ENCODE assay signal across 23 cellular contexts in the genomic region with DNA sequence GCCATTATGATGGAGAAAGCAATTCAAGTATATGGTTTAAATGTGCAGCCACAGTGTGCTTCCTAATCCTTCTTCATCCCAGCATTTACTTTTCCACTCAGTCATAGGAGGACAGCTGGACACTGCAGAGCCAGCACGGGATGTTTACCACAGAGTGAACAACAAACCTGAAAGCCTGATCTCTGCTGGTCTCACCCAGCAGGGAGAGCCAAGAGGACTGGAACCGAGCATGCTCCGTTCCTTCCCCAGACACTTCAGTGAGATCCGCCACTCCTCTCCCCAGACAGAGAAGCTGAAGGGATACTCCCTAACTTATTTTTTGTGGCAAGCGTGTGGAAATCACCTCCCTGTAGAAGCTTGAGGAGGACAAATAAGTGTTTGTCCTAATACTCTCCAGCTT.
"Had no signal": no experiment of that assay in that cellular context is flagged by ENCODE, and none has a peak within 500 bp of the region (broad histone marks: within the 10 kb centered on the region; RNA-seq: fewer than 3 reads in every experiment).

No MANE protein-coding gene starts in this region.

- DNase-seq: activated CD4-positive, alpha-beta T cell treated with anti-CD3 and anti-CD28 coated beads, Interleukin-2, amount 10 ng/mL, durations not matched to agents 24 days and 14 days; activated CD4-positive, CD25-positive, alpha-beta regulatory T cell; activated CD8-positive, alpha-beta T cell treated with anti-CD3 and anti-CD28 coated beads for 36 hours; activated naive CD4-positive, alpha-beta T cell treated with anti-CD3 and anti-CD28 coated beads, Interleukin-2, amount 10 ng/mL, durations not matched to agents 7 days and 5 days; activated naive CD8-positive, alpha-beta T cell treated with anti-CD3 and anti-CD28 coated beads, Interleukin-2, amount 50 U/mL, for 24 hours; activated T-cell treated with anti-CD3 and anti-CD28 coated beads, Interleukin-2, amount 50 U/mL, for 1 hour; anterior cingulate cortex; caudate nucleus; effector memory CD8-positive, alpha-beta T cell; hypothalamus; lower lobe of right lung; natural killer cell; occipital lobe; right cardiac atrium; stimulated activated CD4-positive, alpha-beta T cell treated with anti-CD3 and anti-CD28 coated beads, Interleukin-4, amount 100 ng/mL, for 1 hour; stimulated activated naive CD8-positive, alpha-beta T cell treated with anti-CD3 and anti-CD28 coated beads, Interleukin-15, amount 100 ng/mL, for 72 hours; transverse colon; uterus had no signal

- H3K27ac ChIP-seq: epithelial cell of prostate, lower lobe of right lung, prostate gland, suprapubic skin, transverse colon, uterus had no signal

- H3K4me3 Mint-ChIP-seq: activated CD4-positive, alpha-beta T cell treated with anti-CD3 and anti-CD28 coated beads, Interleukin-2, amount 10 ng/mL, durations not matched to agents 24 days and 14 days; activated CD8-positive, alpha-beta T cell treated with anti-CD3 and anti-CD28 coated beads for 36 hours; activated naive CD4-positive, alpha-beta T cell treated with anti-CD3 and anti-CD28 coated beads, Interleukin-2, amount 10 ng/mL, durations not matched to agents 7 days and 5 days; activated naive CD8-positive, alpha-beta T cell treated with anti-CD3 and anti-CD28 coated beads, Interleukin-2, amount 50 U/mL, for 24 hours; brain; effector memory CD8-positive, alpha-beta T cell; natural killer cell; stimulated activated naive CD8-positive, alpha-beta T cell treated with anti-CD3 and anti-CD28 coated beads, Interleukin-15, amount 100 ng/mL, for 72 hours had no signal

- H3K9me3 ChIP-seq: prostate gland, uterus had no signal

- H3K27me3 Mint-ChIP-seq: activated CD8-positive, alpha-beta T cell treated with anti-CD3 and anti-CD28 coated beads for 36 hours had no signal

- H3K27ac Mint-ChIP-seq: activated CD4-positive, alpha-beta T cell treated with anti-CD3 and anti-CD28 coated beads, Interleukin-2, amount 10 ng/mL, durations not matched to agents 24 days and 14 days; activated CD8-positive, alpha-beta T cell treated with anti-CD3 and anti-CD28 coated beads for 36 hours; activated naive CD4-positive, alpha-beta T cell treated with anti-CD3 and anti-CD28 coated beads, Interleukin-2, amount 10 ng/mL, durations not matched to agents 7 days and 5 days; activated naive CD8-positive, alpha-beta T cell treated with anti-CD3 and anti-CD28 coated beads, Interleukin-2, amount 50 U/mL, for 24 hours; brain; effector memory CD8-positive, alpha-beta T cell; natural killer cell; stimulated activated naive CD8-positive, alpha-beta T cell treated with anti-CD3 and anti-CD28 coated beads, Interleukin-15, amount 100 ng/mL, for 72 hours had no signal

- H3K4me3 ChIP-seq: lower lobe of right lung, prostate gland, smooth muscle cell, suprapubic skin, transverse colon, uterus had no signal

- H3K36me3 ChIP-seq: lower lobe of right lung, prostate gland, suprapubic skin, transverse colon, uterus had no signal

- H3K4me1 Mint-ChIP-seq: activated CD4-positive, alpha-beta T cell treated with anti-CD3 and anti-CD28 coated beads, Interleukin-2, amount 10 ng/mL, durations not matched to agents 24 days and 14 days; activated naive CD4-positive, alpha-beta T cell treated with anti-CD3 and anti-CD28 coated beads, Interleukin-2, amount 10 ng/mL, durations not matched to agents 7 days and 5 days; activated naive CD8-positive, alpha-beta T cell treated with anti-CD3 and anti-CD28 coated beads, Interleukin-2, amount 50 U/mL, for 24 hours; brain; natural killer cell; stimulated activated naive CD8-positive, alpha-beta T cell treated with anti-CD3 and anti-CD28 coated beads, Interleukin-15, amount 100 ng/mL, for 72 hours had no signal

- ATAC-seq: activated CD8-positive, alpha-beta T cell treated with anti-CD3 and anti-CD28 coated beads for 36 hours; activated naive CD8-positive, alpha-beta T cell treated with anti-CD3 and anti-CD28 coated beads, Interleukin-2, amount 50 U/mL, for 24 hours; effector memory CD8-positive, alpha-beta T cell; lower lobe of right lung; natural killer cell; right cardiac atrium; stimulated activated naive CD8-positive, alpha-beta T cell treated with anti-CD3 and anti-CD28 coated beads, Interleukin-15, amount 100 ng/mL, for 72 hours had no signal

- H3K4me1 ChIP-seq: lower lobe of right lung, prostate gland, suprapubic skin, transverse colon, uterus had no signal

- H3K27me3 ChIP-seq: suprapubic skin, transverse colon, uterus had no signal
